14 cellular contexts compared by ENCODE assay signal in the genomic region with DNA sequence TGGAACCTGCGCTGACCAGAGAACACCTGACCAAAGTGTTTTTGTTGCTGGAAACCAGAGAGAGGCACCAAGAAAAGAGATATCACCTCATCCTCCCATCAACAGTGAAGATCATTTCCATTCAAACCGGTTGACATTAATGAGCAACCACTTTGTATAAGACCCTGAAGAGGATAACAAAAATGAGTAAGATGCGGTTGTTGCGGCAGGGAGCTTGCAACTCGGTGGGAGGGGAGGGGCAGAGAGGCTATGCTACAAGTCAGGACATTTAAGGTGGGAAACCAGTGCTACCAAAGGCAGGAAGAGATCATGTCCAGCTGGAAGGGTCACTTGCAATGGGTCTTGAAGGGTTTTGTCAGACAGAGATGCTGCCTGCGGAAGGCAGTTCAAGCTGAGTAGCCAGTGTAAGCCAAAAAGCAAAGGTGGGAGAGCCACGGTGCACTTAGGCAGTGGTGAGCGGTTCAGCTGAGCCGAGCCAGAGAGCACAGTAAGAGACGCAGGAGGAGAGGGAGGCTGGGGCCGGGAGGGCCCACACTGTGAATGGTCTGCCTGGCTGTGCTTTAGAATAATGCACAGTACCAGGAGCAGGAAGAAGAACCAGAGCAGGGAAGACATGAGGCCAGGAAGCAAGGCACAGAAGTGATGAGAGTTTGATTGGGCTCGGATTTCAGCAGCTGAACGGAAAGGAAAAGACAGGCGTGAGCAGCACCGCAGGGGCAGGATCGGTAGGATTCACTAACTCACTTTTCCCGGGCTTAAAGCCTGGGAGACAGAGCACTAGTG. TPM values are rescaled to one million over a fixed set of nuclear protein-coding genes. Genes with fewer than 3 reads are reported as not detected.
DNase-seq lines count a peak whose midpoint lies in the region; TF ChIP-seq lines count a peak whose summit lies in the region.
"Had no signal": no experiment of that assay in that cellular context is flagged by ENCODE, and none has a peak within 500 bp of the region (broad histone marks: within the 10 kb centered on the region; RNA-seq: fewer than 3 reads in every experiment).

No MANE protein-coding gene starts in this region.

- peak overlapping the region; percentile 29 for H3K4me2 ChIP-seq in skeletal muscle satellite cell (ENCODE audit: low read length)
- no peak overlapping the region for H3K4me2 ChIP-seq in OCI-LY7 (ENCODE audit: low read length)

- H3K4me1 Mint-ChIP-seq in glutamatergic neuron (ENCODE audit: low read depth, unreplicated experiment): peaks cover 11% of the 10 kb centered on the region

- H3K9me3 ChIP-seq in NT2/D1 (ENCODE audit: insufficient read depth, low read length) (no peaks in the 10 kb centered on the region), skeletal muscle satellite cell (replicated peaks; ENCODE audit: low read length) (no peaks in the 10 kb centered on the region), OCI-LY7 (ENCODE audit: low read length) (no peaks in the 10 kb centered on the region)

- CTCF ChIA-PET in OCI-LY7 (lab: Charles Lee; ENCODE audit: unreplicated experiment): no interaction called here

- H3K9ac ChIP-seq in NT2/D1 (ENCODE audit: insufficient read length, low read depth) (peak overlapping the region; percentile 15), skeletal muscle satellite cell (ENCODE audit: low read depth, low read length) (no peak overlapping the region)

- no peaks in the 10 kb centered on the region for H3K36me3 ChIP-seq in NT2/D1 (ENCODE audit: insufficient read depth, insufficient read length, low read length)
- no peaks in the 10 kb centered on the region for H3K36me3 ChIP-seq in skeletal muscle satellite cell (ENCODE audit: insufficient read depth, low read length)
- H3K36me3 ChIP-seq in OCI-LY7 (ENCODE audit: insufficient read depth, low read length): no peaks in the 10 kb centered on the region

- POLR2A ChIA-PET in OCI-LY7 (lab: Charles Lee): interaction anchor here (0.6 to 1.3 kb wide), 2 partner anchors 25 to 1182 kb away, joined by 3 to 5 read pairs; a partner anchor contains a TSS

- peaks cover 8% of the 10 kb centered on the region for H3K27me3 Mint-ChIP-seq in glutamatergic neuron (ENCODE audit: unreplicated experiment)
- H3K27me3 Mint-ChIP-seq: type B pancreatic cell had no signal

- DNase-seq in NCI-H748 (lab: John Stamatoyannopoulos, UW; ENCODE audit: unreplicated experiment): peak; percentile 24
- DNase-seq in NCI-H748 treated with DMSO at 0.1 percent for 48 hours (lab: John Stamatoyannopoulos, UW): no peak
- DNase-seq in NT2/D1 (ENCODE audit: low read depth, low spot score): no peak
- peak; percentile 23 for DNase-seq in glutamatergic neuron
- DNase-seq in cerebellum (ENCODE audit: low spot score): no peak
- no peak for DNase-seq in HK-2 (ENCODE audit: unreplicated experiment)
- no peak for DNase-seq in OCI-LY7 (ENCODE audit: low spot score)
- DNase-seq: activated T-cell treated with anti-CD3 and anti-CD28 coated beads, Interleukin-2, amount 50 U/mL, for 4 hours; anterior cingulate cortex; head of caudate nucleus; MV-4-11; stimulated activated CD4-positive, alpha-beta T cell treated with anti-CD3 and anti-CD28 coated beads, Interleukin-15, amount 100 ng/mL, for 24 hours had no signal

- no peak overlapping the region for H2AFZ ChIP-seq in OCI-LY7 (ENCODE audit: low read length)

- no peaks in the 10 kb centered on the region for H3K36me3 Mint-ChIP-seq in glutamatergic neuron (ENCODE audit: unreplicated experiment)
- H3K36me3 Mint-ChIP-seq: type B pancreatic cell had no signal

- no peaks in the 10 kb centered on the region for H3K27me3 ChIP-seq in NT2/D1 (ENCODE audit: insufficient read depth, insufficient read length)
- peaks cover 46% of the 10 kb centered on the region for H3K27me3 ChIP-seq in skeletal muscle satellite cell (ENCODE audit: control insufficient read depth, insufficient read depth, low read length)

- peaks cover 4% of the 10 kb centered on the region for H3K9me3 Mint-ChIP-seq in glutamatergic neuron (ENCODE audit: unreplicated experiment)
- H3K9me3 Mint-ChIP-seq: activated T-cell treated with anti-CD3 and anti-CD28 coated beads, Interleukin-2, amount 50 U/mL, for 4 hours; type B pancreatic cell had no signal

- no peaks in the 10 kb centered on the region for H4K20me1 ChIP-seq in OCI-LY7 (ENCODE audit: insufficient read depth, low read length)

- H3K27ac ChIP-seq in OCI-LY7 (ENCODE audit: low read depth, low read length, poor library complexity, severe bottlenecking): no peak overlapping the region

- H3K79me2 ChIP-seq in OCI-LY7 (ENCODE audit: insufficient read depth, low read depth, low read length): no peaks in the 10 kb centered on the region

- no TSS peak for BruUV-seq in OCI-LY7 (replicated peaks; lab: Mats Ljungman, UMichigan)

- H3K9me2 ChIP-seq in OCI-LY7 (ENCODE audit: insufficient read depth, low read length): no peaks in the 10 kb centered on the region

- no peak overlapping the region for H3K4me3 Mint-ChIP-seq in glutamatergic neuron (ENCODE audit: unreplicated experiment)
- H3K4me3 Mint-ChIP-seq: activated T-cell treated with anti-CD3 and anti-CD28 coated beads, Interleukin-2, amount 50 U/mL, for 4 hours; type B pancreatic cell had no signal

- TF ChIP-seq CTCF in glutamatergic neuron (IDR thresholded peaks at IDR 0.05; ENCODE audit: partially characterized antibody, unreplicated experiment) (no peak), OCI-LY7 (conservative IDR thresholded peaks at IDR 0.05; ENCODE audit: low read length) (no peak)

- intact Hi-C loops in OCI-LY7 (cut with micrococcal nuclease; ENCODE audit: unreplicated experiment): no loop called here

- no peak overlapping the region for H3K27ac Mint-ChIP-seq in glutamatergic neuron (ENCODE audit: unreplicated experiment)
- H3K27ac Mint-ChIP-seq: type B pancreatic cell had no signal

- H3K4me1 ChIP-seq in NT2/D1 (ENCODE audit: insufficient read depth, insufficient read length) (no peaks in the 10 kb centered on the region), skeletal muscle satellite cell (ENCODE audit: control insufficient read depth, insufficient read depth, low read length) (peaks cover 13% of the 10 kb centered on the region), OCI-LY7 (ENCODE audit: insufficient read depth, low read length, poor library complexity, severe bottlenecking) (no peaks in the 10 kb centered on the region)

- H3K4me3 ChIP-seq in NT2/D1 (ENCODE audit: insufficient read length, low read depth) (no peak overlapping the region), skeletal muscle satellite cell (ENCODE audit: low read length) (no peak overlapping the region), OCI-LY7 (ENCODE audit: low read depth, low read length, poor library complexity, severe bottlenecking) (no peak overlapping the region)

RNA-seq across cellular contexts. Expression of a gene that starts 24.4 kb away (rescaled TPM):
- total RNA-seq in glutamatergic neuron (ENCODE audit: unreplicated experiment): 41.7 TPM
- 5.5 and 7.1 TPM in 2 replicates for total RNA-seq in skeletal muscle satellite cell (2012; rRNA removed)
- 39.9 TPM for total RNA-seq in cerebellum
- total RNA-seq in OCI-LY7 (2014; rRNA removed; shearing (Covaris generic)): 9.3 and 16.1 TPM in 2 replicates
- 28.3 and 32.2 TPM in 2 replicates for total RNA-seq in OCI-LY7 (2022)

Comparison
In these comparisons a context has a peak if more than half of its experiments do, and no peak if none do; other contexts are left out.
1. DNase-seq: peak in NCI-H748 (single experiment) and glutamatergic neuron (single experiment); none in NCI-H748 treated with DMSO at 0.1 percent for 48 hours (single experiment), NT2/D1 (single experiment), cerebellum (single experiment), HK-2 (single experiment) and OCI-LY7 (single experiment).